In genomic region chr2:44075536-44075935, GRCh38 we compare ENCODE assay signal across 13 cellular contexts.
DNase-seq lines count a peak whose midpoint lies in the region; ATAC-seq and TF ChIP-seq lines count a peak whose summit lies in the region.
"Had no signal": no experiment of that assay in that cellular context is flagged by ENCODE, and none has a peak within 500 bp of the region (broad histone marks: within the 10 kb centered on the region; RNA-seq: fewer than 3 reads in every experiment).

No MANE protein-coding gene starts in this region.

- H2AFZ ChIP-seq in SK-N-SH (ENCODE audit: low read depth) = no peak overlapping the region

- intact Hi-C loops in upper lobe of right lung (cut with DNase I) = no loop called here

- H3K27ac Mint-ChIP-seq in WTC11 (no peak overlapping the region), mesothelial cell of epicardium (no peak overlapping the region)
- H3K27ac Mint-ChIP-seq: dendritic cell treated with granulocyte-macrophage colony-stimulating factor and Interleukin-4, amounts not matched to agents 40 ng/mL and 50 ng/mL, for 4 days; IgD-negative memory B cell had no signal

- H3K36me3 Mint-ChIP-seq in WTC11 (no peaks in the 10 kb centered on the region), mesothelial cell of epicardium (no peaks in the 10 kb centered on the region)

- H3K4me1 Mint-ChIP-seq in WTC11 (peaks cover 9% of the 10 kb centered on the region), mesothelial cell of epicardium (no peaks in the 10 kb centered on the region)

- H3K9ac ChIP-seq in SK-N-SH = no peak overlapping the region

- no peaks in the 10 kb centered on the region for H3K36me3 ChIP-seq in SK-N-SH (replicated peaks in 1 of 2; ENCODE audit: control insufficient read depth in 1 of 2, insufficient read depth in 2 of 2, low read length in 1 of 2)
- H3K36me3 ChIP-seq in upper lobe of right lung = no peaks in the 10 kb centered on the region
- H3K36me3 ChIP-seq: tibial nerve had no signal

- H3K4me3 ChIP-seq in SK-N-SH (ENCODE audit: low read depth in 2 of 2, low read length in 1 of 2) = no peak overlapping the region
- H3K4me3 ChIP-seq in upper lobe of right lung = no peak overlapping the region
- H3K4me3 ChIP-seq: tibial nerve had no signal

- H3K27ac ChIP-seq in SK-N-SH (ENCODE audit: low read depth in 2 of 2, low read length in 1 of 2) (no peak overlapping the region), upper lobe of right lung (no peak overlapping the region)

- TF ChIP-seq RAD21 in SK-N-SH (IDR thresholded peaks at IDR 0.05; ENCODE audit: low read length) = no peak

- H3K4me1 ChIP-seq in SK-N-SH (ENCODE audit: control insufficient read depth in 1 of 2, insufficient read depth in 2 of 2, low read depth in 1 of 2, low read length in 1 of 2) (no peaks in the 10 kb centered on the region; a peak in 1 of 4 replicates), upper lobe of right lung (no peaks in the 10 kb centered on the region)
- H3K4me1 ChIP-seq: tibial nerve had no signal

- no peak overlapping the region for H3K4me2 ChIP-seq in SK-N-SH

- H3F3A ChIP-seq in SK-N-SH (replicated peaks; ENCODE audit: insufficient read depth) = no peaks in the 10 kb centered on the region

- POLR2A ChIA-PET in SK-N-SH (lab: Yijun Ruan, JAX) (no interaction called here), WTC11 (lab: Charles Lee) (no interaction called here)

- H3K27me3 ChIP-seq in SK-N-SH (ENCODE audit: insufficient read depth) (no peaks in the 10 kb centered on the region; the same call in 1 of the 2 replicates), upper lobe of right lung (no peaks in the 10 kb centered on the region)
- H3K27me3 ChIP-seq: tibial nerve had no signal

- no peaks in the 10 kb centered on the region for H4K20me1 ChIP-seq in SK-N-SH (ENCODE audit: insufficient read depth)

- 84% methylated on average over 6 of the region's 6 CpGs for WGBS in SK-N-SH (ENCODE audit: low lambda C conversion rate)

- H3K4me3 Mint-ChIP-seq in WTC11 = no peak overlapping the region
- H3K4me3 Mint-ChIP-seq in mesothelial cell of epicardium = no peak overlapping the region
- H3K4me3 Mint-ChIP-seq: dendritic cell treated with granulocyte-macrophage colony-stimulating factor and Interleukin-4, amounts not matched to agents 40 ng/mL and 50 ng/mL, for 4 days; IgD-negative memory B cell had no signal

- TF ChIP-seq CTCF in SK-N-SH (IDR thresholded peaks at IDR 0.05) (no peak), WTC11 (IDR thresholded peaks at IDR 0.05) (no peak), upper lobe of right lung (IDR thresholded peaks at IDR 0.05) (no peak), mesothelial cell of epicardium (IDR thresholded peaks at IDR 0.05; ENCODE audit: unreplicated experiment) (no peak)

- H3K9me3 Mint-ChIP-seq in WTC11 = no peaks in the 10 kb centered on the region
- H3K9me3 Mint-ChIP-seq in mesothelial cell of epicardium = no peaks in the 10 kb centered on the region
- H3K9me3 Mint-ChIP-seq: dendritic cell treated with granulocyte-macrophage colony-stimulating factor and Interleukin-4, amounts not matched to agents 40 ng/mL and 50 ng/mL, for 4 days; IgD-negative memory B cell had no signal

- H3K9me2 ChIP-seq in SK-N-SH = no peaks in the 10 kb centered on the region

- ATAC-seq in SK-N-SH treated with all-trans-retinoic acid at 6 μM for 48 hours (peak; percentile 65), WTC11 (no peak), upper lobe of right lung (peak; percentile 36), esophagus mucosa (no peak), GM19452 (IDR thresholded peaks at IDR 0.05; ENCODE audit: unreplicated experiment) (no peak)

- H3K9me3 ChIP-seq in SK-N-SH = no peaks in the 10 kb centered on the region
- no peaks in the 10 kb centered on the region for H3K9me3 ChIP-seq in upper lobe of right lung
- H3K9me3 ChIP-seq: tibial nerve had no signal

- DNase-seq in SK-N-SH (no peak), WTC11 (ENCODE audit: low spot score) (no peak), hypothalamus (lab: John Stamatoyannopoulos, UW) (peak in 34 of 51 donors; percentile 12 to 83 (median 42)), upper lobe of right lung (no peak), mesothelial cell of epicardium (ENCODE audit: low spot score in 2 of 2, unreplicated experiment in 2 of 2) (no peak)
- DNase-seq: AML-193, T-helper 1 cell had no signal

- no peaks in the 10 kb centered on the region for H3K79me2 ChIP-seq in SK-N-SH (ENCODE audit: insufficient read depth)

- H3K27me3 Mint-ChIP-seq in WTC11 (ENCODE audit: low read depth) (no peaks in the 10 kb centered on the region), mesothelial cell of epicardium (ENCODE audit: low read depth) (peaks cover 3% of the 10 kb centered on the region)
- H3K27me3 Mint-ChIP-seq: dendritic cell treated with granulocyte-macrophage colony-stimulating factor and Interleukin-4, amounts not matched to agents 40 ng/mL and 50 ng/mL, for 4 days had no signal

- CTCF ChIA-PET in SK-N-SH (lab: Yijun Ruan, JAX) (interaction anchor here (0.6 to 1.7 kb wide), 2 partner anchors 9 to 11 kb away, joined by 3 to 5 read pairs; no protein-coding TSS in a partner anchor), WTC11 (lab: Charles Lee) (no interaction called here)

- no peak for TF ChIP-seq EP300 in SK-N-SH (IDR thresholded peaks at IDR 0.05; ENCODE audit: borderline replicate concordance in 1 of 2, low read depth in 1 of 2, low read length in 1 of 2)

TF ChIP-seq in SK-N-SH treated with all-trans-retinoic acid at 6 μM for 48 hours, 23 proteins besides CTCF, POLR2A, EP300 and RAD21 (continues in another document):
- no peak for TF ChIP-seq TOX (CRISPR knock-in tag; IDR thresholded peaks at IDR 0.05; ENCODE audit: borderline replicate concordance)
- TF ChIP-seq ZNF8 (CRISPR knock-in tag; IDR thresholded peaks at IDR 0.05) = no peak
- no peak for TF ChIP-seq TCF4 (CRISPR knock-in tag; IDR thresholded peaks at IDR 0.05; ENCODE audit: borderline replicate concordance)
- TF ChIP-seq ZNF70 (CRISPR knock-in tag; IDR thresholded peaks at IDR 0.05) = no peak
- TF ChIP-seq ZFP3 (CRISPR knock-in tag; IDR thresholded peaks at IDR 0.05) = no peak
- TF ChIP-seq GLIS3 (CRISPR knock-in tag; IDR thresholded peaks at IDR 0.05) = no peak
- TF ChIP-seq ZNF565 (CRISPR knock-in tag; conservative IDR thresholded peaks at IDR 0.05; ENCODE audit: low read depth) = no peak
- no peak for TF ChIP-seq ISL1 (CRISPR knock-in tag; IDR thresholded peaks at IDR 0.05)
- TF ChIP-seq ARNTL (CRISPR knock-in tag; IDR thresholded peaks at IDR 0.05; ENCODE audit: borderline replicate concordance, low read depth) = no peak

TF ChIP-seq in SK-N-SH, 30 proteins besides CTCF, POLR2A, EP300 and RAD21 (continues in another document):
- TF ChIP-seq POLR2AphosphoS5 (IDR thresholded peaks at IDR 0.05; ENCODE audit: low read depth, low read length) (no peak), GATA2 (CRISPR knock-in tag; IDR thresholded peaks at IDR 0.05) (no peak), TAF1 (IDR thresholded peaks at IDR 0.05; ENCODE audit: borderline replicate concordance, low read depth, low read length) (no peak), FOSL2 (IDR thresholded peaks at IDR 0.05; ENCODE audit: borderline replicate concordance, low read depth) (no peak), NFIC (IDR thresholded peaks at IDR 0.05; ENCODE audit: borderline replicate concordance) (no peak), MAX (IDR thresholded peaks at IDR 0.05; ENCODE audit: low read depth) (no peak), ZBTB33 (IDR thresholded peaks at IDR 0.05; ENCODE audit: borderline replicate concordance, low read depth) (no peak)

TF ChIP-seq in WTC11, 78 proteins besides CTCF, POLR2A, EP300 and RAD21:
- TF ChIP-seq GABPB1 (CRISPR knock-in tag; IDR thresholded peaks at IDR 0.05) (peak; percentile 68; the same call in 1 of the 2 replicates), NFE2L1 (CRISPR knock-in tag; IDR thresholded peaks at IDR 0.05) (no peak), CBFB (CRISPR knock-in tag; IDR thresholded peaks at IDR 0.05; ENCODE audit: low read depth) (no peak)

Comparison
In these comparisons a context has a peak if more than half of its experiments do, and no peak if none do; other contexts are left out.
1. ATAC-seq: peak in SK-N-SH treated with all-trans-retinoic acid at 6 μM for 48 hours (single experiment) and upper lobe of right lung (single experiment); none in WTC11 (single experiment), esophagus mucosa (single experiment) and GM19452 (single experiment).
2. DNase-seq: peak in hypothalamus (34 of 51); none in SK-N-SH (single experiment), WTC11 (single experiment), upper lobe of right lung (single experiment) and mesothelial cell of epicardium (0 of 2).